ENCODE assay signal across 36 cellular contexts in genomic region chr6:97876711-97877110, GRCh38.
"Had no signal": no experiment of that assay in that cellular context is flagged by ENCODE, and none has a peak within 500 bp of the region (broad histone marks: within the 10 kb centered on the region; RNA-seq: fewer than 3 reads in every experiment).

No MANE protein-coding gene starts in this region.

- H3K4me3 Mint-ChIP-seq: activated CD4-positive, alpha-beta memory T cell treated with anti-CD3 and anti-CD28 coated beads, Interleukin-2, amount 10 ng/mL, durations not matched to agents 7 days and 5 days; activated CD4-positive, alpha-beta T cell treated with anti-CD3 and anti-CD28 coated beads for 36 hours; activated CD4-positive, alpha-beta T cell treated with anti-CD3 and anti-CD28 coated beads, Interleukin-2, amount 10 ng/mL, durations not matched to agents 24 days and 14 days; activated CD8-positive, alpha-beta memory T cell treated with anti-CD3 and anti-CD28 coated beads, Interleukin-2, amount 10 ng/mL, durations not matched to agents 7 days and 5 days; activated CD8-positive, alpha-beta T cell treated with anti-CD3 and anti-CD28 coated beads, Interleukin-2, amount 10 ng/mL, durations not matched to agents 7 days and 5 days; activated naive CD4-positive, alpha-beta T cell treated with anti-CD3 and anti-CD28 coated beads, Interleukin-2, amount 10 ng/mL, durations not matched to agents 7 days and 5 days; activated naive CD4-positive, alpha-beta T cell treated with anti-CD3 and anti-CD28 coated beads, Interleukin-2, amount 50 U/mL, for 24 hours; activated naive CD8-positive, alpha-beta T cell; activated naive CD8-positive, alpha-beta T cell treated with anti-CD3 and anti-CD28 coated beads, Interleukin-2, amount 10 ng/mL, durations not matched to agents 7 days and 5 days; activated naive CD8-positive, alpha-beta T cell treated with anti-CD3 and anti-CD28 coated beads, Interleukin-2, amount 50 U/mL, for 24 hours; activated T-cell treated with anti-CD3 and anti-CD28 coated beads, Interleukin-2, amount 50 U/mL, for 24 hours; brain; central memory CD8-positive, alpha-beta T cell; T-helper 1 cell treated with Interleukin-12 subunit alpha and Interleukin-12 subunit beta and Interleukin-4 antibody, amounts not matched to agents 30 μg/mL and 1 μg/mL, for 36 hours; T-helper 2 cell treated with Interferon-gamma antibody and Interleukin-4, amounts not matched to agents 5 μg/mL and 100 μg/mL, for 36 hours had no signal

- H3K4me1 ChIP-seq: ascending aorta had no signal

- H3K27me3 Mint-ChIP-seq: activated CD4-positive, alpha-beta memory T cell treated with anti-CD3 and anti-CD28 coated beads, Interleukin-2, amount 10 ng/mL, durations not matched to agents 7 days and 5 days; activated CD4-positive, alpha-beta T cell treated with anti-CD3 and anti-CD28 coated beads for 36 hours; activated CD4-positive, alpha-beta T cell treated with anti-CD3 and anti-CD28 coated beads, Interleukin-2, amount 10 ng/mL, durations not matched to agents 24 days and 14 days; activated CD8-positive, alpha-beta memory T cell treated with anti-CD3 and anti-CD28 coated beads, Interleukin-2, amount 10 ng/mL, durations not matched to agents 7 days and 5 days; activated naive CD4-positive, alpha-beta T cell treated with anti-CD3 and anti-CD28 coated beads, Interleukin-2, amount 10 ng/mL, durations not matched to agents 7 days and 5 days; activated naive CD4-positive, alpha-beta T cell treated with anti-CD3 and anti-CD28 coated beads, Interleukin-2, amount 50 U/mL, for 24 hours; activated naive CD8-positive, alpha-beta T cell; activated naive CD8-positive, alpha-beta T cell treated with anti-CD3 and anti-CD28 coated beads, Interleukin-2, amount 10 ng/mL, durations not matched to agents 7 days and 5 days; activated naive CD8-positive, alpha-beta T cell treated with anti-CD3 and anti-CD28 coated beads, Interleukin-2, amount 50 U/mL, for 24 hours; activated T-cell treated with anti-CD3 and anti-CD28 coated beads, Interleukin-2, amount 50 U/mL, for 24 hours; brain; central memory CD8-positive, alpha-beta T cell had no signal

- ATAC-seq: activated CD4-positive, alpha-beta T cell treated with anti-CD3 and anti-CD28 coated beads for 36 hours; activated CD4-positive, CD25-positive, alpha-beta regulatory T cell treated with anti-CD3 and anti-CD28 coated beads, Interleukin-2, amount 50 U/mL, for 24 hours; activated CD8-positive, alpha-beta memory T cell treated with anti-CD3 and anti-CD28 coated beads, Interleukin-2, amount 10 ng/mL, durations not matched to agents 7 days and 5 days; activated CD8-positive, alpha-beta T cell treated with anti-CD3 and anti-CD28 coated beads, Interleukin-2, amount 10 ng/mL, durations not matched to agents 7 days and 5 days; activated naive CD8-positive, alpha-beta T cell treated with anti-CD3 and anti-CD28 coated beads, Interleukin-2, amount 50 U/mL, for 24 hours had no signal

- H3K36me3 ChIP-seq: ascending aorta, cardiac muscle cell had no signal

- H3K27ac Mint-ChIP-seq: activated CD4-positive, alpha-beta memory T cell treated with anti-CD3 and anti-CD28 coated beads, Interleukin-2, amount 10 ng/mL, durations not matched to agents 7 days and 5 days; activated CD4-positive, alpha-beta T cell treated with anti-CD3 and anti-CD28 coated beads for 36 hours; activated CD4-positive, alpha-beta T cell treated with anti-CD3 and anti-CD28 coated beads, Interleukin-2, amount 10 ng/mL, durations not matched to agents 24 days and 14 days; activated CD8-positive, alpha-beta memory T cell treated with anti-CD3 and anti-CD28 coated beads, Interleukin-2, amount 10 ng/mL, durations not matched to agents 7 days and 5 days; activated CD8-positive, alpha-beta T cell treated with anti-CD3 and anti-CD28 coated beads, Interleukin-2, amount 10 ng/mL, durations not matched to agents 7 days and 5 days; activated naive CD4-positive, alpha-beta T cell treated with anti-CD3 and anti-CD28 coated beads, Interleukin-2, amount 10 ng/mL, durations not matched to agents 7 days and 5 days; activated naive CD4-positive, alpha-beta T cell treated with anti-CD3 and anti-CD28 coated beads, Interleukin-2, amount 50 U/mL, for 24 hours; activated naive CD8-positive, alpha-beta T cell; activated naive CD8-positive, alpha-beta T cell treated with anti-CD3 and anti-CD28 coated beads, Interleukin-2, amount 10 ng/mL, durations not matched to agents 7 days and 5 days; activated naive CD8-positive, alpha-beta T cell treated with anti-CD3 and anti-CD28 coated beads, Interleukin-2, amount 50 U/mL, for 24 hours; activated T-cell treated with anti-CD3 and anti-CD28 coated beads, Interleukin-2, amount 50 U/mL, for 24 hours; activated T-helper 2 cell treated with anti-CD3 and anti-CD28 coated beads, Interferon-gamma antibody, Interleukin-2, Interleukin-4, amounts not matched to agents 10 μg/mL and 5 μg/mL and 100 μg/mL, durations not matched to agents 14 hours and 24 hours and 36 hours; brain; T-helper 1 cell treated with Interleukin-12 subunit alpha and Interleukin-12 subunit beta and Interleukin-4 antibody, amounts not matched to agents 30 μg/mL and 1 μg/mL, for 36 hours; T-helper 2 cell treated with Interferon-gamma antibody and Interleukin-4, amounts not matched to agents 5 μg/mL and 100 μg/mL, for 36 hours had no signal

- H3K27ac ChIP-seq: ascending aorta, cardiac muscle cell, VCaP had no signal

- H3K9me3 Mint-ChIP-seq: activated CD4-positive, alpha-beta memory T cell treated with anti-CD3 and anti-CD28 coated beads, Interleukin-2, amount 10 ng/mL, durations not matched to agents 7 days and 5 days; activated CD4-positive, alpha-beta T cell treated with anti-CD3 and anti-CD28 coated beads, Interleukin-2, amount 10 ng/mL, durations not matched to agents 24 days and 14 days; activated naive CD4-positive, alpha-beta T cell treated with anti-CD3 and anti-CD28 coated beads, Interleukin-2, amount 50 U/mL, for 24 hours; activated naive CD8-positive, alpha-beta T cell treated with anti-CD3 and anti-CD28 coated beads, Interleukin-2, amount 10 ng/mL, durations not matched to agents 7 days and 5 days; activated naive CD8-positive, alpha-beta T cell treated with anti-CD3 and anti-CD28 coated beads, Interleukin-2, amount 50 U/mL, for 24 hours; activated T-cell treated with anti-CD3 and anti-CD28 coated beads, Interleukin-2, amount 50 U/mL, for 24 hours; activated T-helper 2 cell treated with anti-CD3 and anti-CD28 coated beads, Interferon-gamma antibody, Interleukin-2, Interleukin-4, amounts not matched to agents 10 μg/mL and 5 μg/mL and 100 μg/mL, durations not matched to agents 14 hours and 24 hours and 36 hours; T-helper 1 cell treated with Interleukin-12 subunit alpha and Interleukin-12 subunit beta and Interleukin-4 antibody, amounts not matched to agents 30 μg/mL and 1 μg/mL, for 36 hours; T-helper 2 cell treated with Interferon-gamma antibody and Interleukin-4, amounts not matched to agents 5 μg/mL and 100 μg/mL, for 36 hours had no signal

- H3K27me3 ChIP-seq: ascending aorta, cardiac muscle cell had no signal

- H3K36me3 Mint-ChIP-seq: activated CD8-positive, alpha-beta memory T cell treated with anti-CD3 and anti-CD28 coated beads, Interleukin-2, amount 10 ng/mL, durations not matched to agents 7 days and 5 days; activated naive CD4-positive, alpha-beta T cell treated with anti-CD3 and anti-CD28 coated beads, Interleukin-2, amount 10 ng/mL, durations not matched to agents 7 days and 5 days; activated naive CD4-positive, alpha-beta T cell treated with anti-CD3 and anti-CD28 coated beads, Interleukin-2, amount 50 U/mL, for 24 hours; activated naive CD8-positive, alpha-beta T cell; activated naive CD8-positive, alpha-beta T cell treated with anti-CD3 and anti-CD28 coated beads, Interleukin-2, amount 10 ng/mL, durations not matched to agents 7 days and 5 days; brain had no signal

- H3K4me1 Mint-ChIP-seq: activated CD4-positive, alpha-beta memory T cell treated with anti-CD3 and anti-CD28 coated beads, Interleukin-2, amount 10 ng/mL, durations not matched to agents 7 days and 5 days; activated CD4-positive, alpha-beta T cell treated with anti-CD3 and anti-CD28 coated beads for 36 hours; activated CD4-positive, alpha-beta T cell treated with anti-CD3 and anti-CD28 coated beads, Interleukin-2, amount 10 ng/mL, durations not matched to agents 24 days and 14 days; activated CD8-positive, alpha-beta memory T cell treated with anti-CD3 and anti-CD28 coated beads, Interleukin-2, amount 10 ng/mL, durations not matched to agents 7 days and 5 days; activated naive CD4-positive, alpha-beta T cell treated with anti-CD3 and anti-CD28 coated beads, Interleukin-2, amount 10 ng/mL, durations not matched to agents 7 days and 5 days; activated naive CD4-positive, alpha-beta T cell treated with anti-CD3 and anti-CD28 coated beads, Interleukin-2, amount 50 U/mL, for 24 hours; activated naive CD8-positive, alpha-beta T cell treated with anti-CD3 and anti-CD28 coated beads, Interleukin-2, amount 10 ng/mL, durations not matched to agents 7 days and 5 days; activated naive CD8-positive, alpha-beta T cell treated with anti-CD3 and anti-CD28 coated beads, Interleukin-2, amount 50 U/mL, for 24 hours; central memory CD8-positive, alpha-beta T cell had no signal

- DNase-seq: activated CD4-positive, alpha-beta memory T cell treated with anti-CD3 and anti-CD28 coated beads, Interleukin-2, amount 10 ng/mL, durations not matched to agents 7 days and 5 days; activated CD4-positive, alpha-beta T cell treated with anti-CD3 and anti-CD28 coated beads for 1 hour; activated CD4-positive, alpha-beta T cell treated with anti-CD3 and anti-CD28 coated beads for 36 hours; activated CD4-positive, alpha-beta T cell treated with anti-CD3 and anti-CD28 coated beads, Interleukin-2, amount 10 ng/mL, durations not matched to agents 24 days and 14 days; activated CD4-positive, alpha-beta T cell treated with anti-CD3 and anti-CD28 coated beads, Interleukin-2, amount 50 U/mL, for 48 hours; activated CD4-positive, CD25-positive, alpha-beta regulatory T cell; activated CD8-positive, alpha-beta memory T cell treated with anti-CD3 and anti-CD28 coated beads for 24 hours; activated CD8-positive, alpha-beta memory T cell treated with anti-CD3 and anti-CD28 coated beads, Interleukin-2, amount 10 ng/mL, durations not matched to agents 7 days and 5 days; activated CD8-positive, alpha-beta memory T cell treated with anti-CD3 and anti-CD28 coated beads, Interleukin-2, amount 50 U/mL, for 48 hours; activated CD8-positive, alpha-beta T cell treated with anti-CD3 and anti-CD28 coated beads, Interleukin-2, amount 10 ng/mL, durations not matched to agents 7 days and 5 days; activated effector memory CD4-positive, alpha-beta T cell treated with Interleukin-2 at 50 U/mL for 16 hours; activated gamma-delta T cell; activated naive CD4-positive, alpha-beta T cell treated with anti-CD3 and anti-CD28 coated beads, Interleukin-2, amount 10 ng/mL, durations not matched to agents 7 days and 5 days; activated naive CD4-positive, alpha-beta T cell treated with Interleukin-2 at 50 U/mL for 16 hours; activated naive CD8-positive, alpha-beta T cell treated with anti-CD3 and anti-CD28 coated beads, Interleukin-2, amount 10 ng/mL, durations not matched to agents 7 days and 5 days; activated naive CD8-positive, alpha-beta T cell treated with anti-CD3 and anti-CD28 coated beads, Interleukin-2, amount 50 U/mL, for 24 hours; activated T-cell treated with anti-CD3 and anti-CD28 coated beads, Interleukin-2, amount 50 U/mL, for 24 hours; activated T-cell treated with anti-CD3 and anti-CD28 coated beads, Interleukin-2, amount 50 U/mL, for 48 hours; amygdala; anterior cingulate cortex; caudate nucleus; cerebellar nuclear complex; T-helper 1 cell; T-helper 2 cell; T-helper 9 cell had no signal

- H3K4me3 ChIP-seq: ascending aorta, cardiac muscle cell had no signal
